ENCODE assay signal across 15 cellular contexts in the genomic region with DNA sequence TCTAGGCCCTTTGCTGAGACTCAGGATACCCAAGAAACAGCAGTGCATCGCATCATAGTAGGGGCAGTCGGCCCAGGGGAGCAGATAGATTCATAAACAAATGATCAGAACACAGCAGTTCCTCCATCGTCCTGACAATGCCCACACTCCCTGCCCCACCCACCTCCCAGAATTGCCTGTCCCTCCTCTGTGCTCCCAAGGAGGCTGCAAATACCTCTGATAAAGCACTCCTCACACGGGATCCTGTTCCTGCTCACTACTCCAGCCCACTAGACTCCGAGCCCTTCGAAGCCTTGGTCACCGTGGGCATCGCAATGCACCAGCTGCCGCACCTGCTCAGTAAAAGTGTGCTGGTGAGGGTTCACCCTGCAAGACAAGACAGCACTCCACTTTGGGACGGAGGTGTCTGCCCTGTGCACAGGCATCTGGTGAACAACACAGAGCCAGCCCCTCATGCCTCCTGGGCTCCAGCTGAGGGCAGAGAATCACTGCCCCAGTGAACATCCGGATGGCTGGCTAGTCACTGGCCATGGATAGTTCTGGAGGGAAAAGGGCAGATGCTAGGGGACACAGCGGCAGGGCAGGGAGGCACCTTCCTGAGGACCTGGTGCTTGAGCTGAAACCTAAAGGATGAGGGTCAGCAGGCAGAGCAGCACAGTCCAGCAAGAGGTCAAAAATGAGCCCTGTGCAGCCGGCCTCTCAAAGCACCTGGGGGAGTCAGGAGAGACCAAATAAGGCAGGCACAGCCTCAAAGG.
DNase-seq lines count a peak whose midpoint lies in the region; TF ChIP-seq lines count a peak whose summit lies in the region.
"Had no signal": no experiment of that assay in that cellular context is flagged by ENCODE, and none has a peak within 500 bp of the region (broad histone marks: within the 10 kb centered on the region; RNA-seq: fewer than 3 reads in every experiment).

No MANE protein-coding gene starts in this region.

- 90% methylated on average over 12 of the region's 13 CpGs for WGBS in esophagus muscularis mucosa

- no peak overlapping the region for H3K4me3 Mint-ChIP-seq in nephron progenitor cell

- peaks cover 12 to 38% (median 23%) of the 10 kb centered on the region in 4 donors for H3K4me1 ChIP-seq in esophagus muscularis mucosa
- H3K4me1 ChIP-seq in subcutaneous abdominal adipose tissue (ENCODE audit: control insufficient read depth in 5 of 5, insufficient read depth in 5 of 5, low read length in 5 of 5) = peaks cover 4 to 26% (median 22%) of the 10 kb centered on the region in 5 donors

- H3K9me3 ChIP-seq in esophagus muscularis mucosa = no peaks in the 10 kb centered on the region
- H3K9me3 ChIP-seq in subcutaneous abdominal adipose tissue (ENCODE audit: control insufficient read depth in 5 of 5, low read length in 5 of 5) = no peaks in the 10 kb centered on the region
- H3K9me3 ChIP-seq: Peyer's patch had no signal

- H3K27me3 ChIP-seq in H7 (ENCODE audit: control insufficient read depth, insufficient read depth, low read length) = no peaks in the 10 kb centered on the region
- no peaks in the 10 kb centered on the region for H3K27me3 ChIP-seq in esophagus muscularis mucosa
- no peaks in the 10 kb centered on the region for H3K27me3 ChIP-seq in subcutaneous abdominal adipose tissue (ENCODE audit: control insufficient read depth in 5 of 5, insufficient read depth in 4 of 5, low read length in 5 of 5)
- H3K27me3 ChIP-seq: Peyer's patch had no signal

- no peaks in the 10 kb centered on the region for H3K27me3 Mint-ChIP-seq in nephron progenitor cell (ENCODE audit: low read depth, poor library complexity)

- H3K4me3 ChIP-seq in H7 (ENCODE audit: insufficient read depth, low read depth, low read length) (no peak overlapping the region), esophagus muscularis mucosa (no peak overlapping the region), subcutaneous abdominal adipose tissue (ENCODE audit: low read depth in 1 of 5, low read length in 5 of 5) (no peak overlapping the region)
- H3K4me3 ChIP-seq: Peyer's patch had no signal

- intact Hi-C loops in esophagus muscularis mucosa (cut with DNase I) = no loop called here

- peaks cover 47% of the 10 kb centered on the region for H3K4me1 Mint-ChIP-seq in nephron progenitor cell

- peak overlapping the region; percentile 76 for H3K27ac Mint-ChIP-seq in nephron progenitor cell
- H3K27ac Mint-ChIP-seq: activated T-helper 2 cell treated with anti-CD3 and anti-CD28 coated beads, Interferon-gamma antibody, Interleukin-2, Interleukin-4, amounts not matched to agents 10 μg/mL and 5 μg/mL and 100 μg/mL, durations not matched to agents 14 hours and 24 hours and 36 hours had no signal

- peaks cover 1% of the 10 kb centered on the region for H3K36me3 ChIP-seq in H7 (replicated peaks; ENCODE audit: control insufficient read depth, insufficient read depth, low read length)
- peaks cover 0 to 14% (median 7%) of the 10 kb centered on the region in 4 donors for H3K36me3 ChIP-seq in esophagus muscularis mucosa
- H3K36me3 ChIP-seq in subcutaneous abdominal adipose tissue (ENCODE audit: control insufficient read depth in 5 of 5, insufficient read depth in 5 of 5, low read length in 5 of 5) = peaks cover 3 to 45% (median 30%) of the 10 kb centered on the region in 5 donors

- H3K27ac ChIP-seq in esophagus muscularis mucosa (replicated peaks in 1 of 4) (peak overlapping the region in 3 of 4 donors; percentile 34 to 66 (median 49)), subcutaneous abdominal adipose tissue (ENCODE audit: low read depth, low read length) (peak overlapping the region; percentile 85)
- H3K27ac ChIP-seq: epithelial cell of prostate had no signal

- peak overlapping the region in 1 of 5 donors; percentile 1 for H3K9ac ChIP-seq in subcutaneous abdominal adipose tissue (ENCODE audit: low read length in 5 of 5)

- no peak for TF ChIP-seq EP300 in esophagus muscularis mucosa (IDR thresholded peaks at IDR 0.05)

- H3K9me3 Mint-ChIP-seq in nephron progenitor cell = no peaks in the 10 kb centered on the region
- H3K9me3 Mint-ChIP-seq: activated T-helper 2 cell treated with anti-CD3 and anti-CD28 coated beads, Interferon-gamma antibody, Interleukin-2, Interleukin-4, amounts not matched to agents 10 μg/mL and 5 μg/mL and 100 μg/mL, durations not matched to agents 14 hours and 24 hours and 36 hours had no signal

- no peak for TF ChIP-seq POLR2A in esophagus muscularis mucosa (IDR thresholded peaks at IDR 0.05; ENCODE audit: low read depth)

- TF ChIP-seq CTCF in esophagus muscularis mucosa (IDR thresholded peaks at IDR 0.05) = no peak
- TF ChIP-seq CTCF in nephron progenitor cell (IDR thresholded peaks at IDR 0.05) = no peak

- peaks cover 61% of the 10 kb centered on the region for H3K36me3 Mint-ChIP-seq in nephron progenitor cell (ENCODE audit: low read depth)

- peak; percentile 65 for DNase-seq in H7
- DNase-seq in esophagus muscularis mucosa (ENCODE audit: extremely low spot score) = no peak
- no peak for DNase-seq in nephron progenitor cell
- no peak for DNase-seq in DMS53 (lab: John Stamatoyannopoulos, UW)
- no peak for DNase-seq in NCI-H748 treated with DMSO at 0.1 percent for 48 hours (lab: John Stamatoyannopoulos, UW)
- no peak for DNase-seq in activated naive CD4-positive, alpha-beta T cell treated with Interleukin-2 at 50 U/mL for 16 hours
- no peak for DNase-seq in anterior cingulate cortex (lab: John Stamatoyannopoulos, UW)
- DNase-seq: AML-193, MM.1S, NCI-H2029 treated with DMSO at 0.1 percent for 48 hours, NCI-H69 had no signal
